In genomic region chr2:170180031-170180566, GRCh38 we compare ENCODE assay signal across 10 cellular contexts. TPM values are rescaled to one million over a fixed set of nuclear protein-coding genes. Genes with fewer than 3 reads are reported as not detected.
A peak's percentile ranks its signal among the peaks of the same experiment; 100 is the strongest.
DNase-seq lines count a peak whose midpoint lies in the region; ATAC-seq, FAIRE-seq and TF ChIP-seq lines count a peak whose summit lies in the region.
"Had no signal": no experiment of that assay in that cellular context is flagged by ENCODE, and none has a peak within 500 bp of the region (broad histone marks: within the 10 kb centered on the region; RNA-seq: fewer than 3 reads in every experiment).

No MANE protein-coding gene starts in this region.

- DNase-seq in D721Med (ENCODE audit: insufficient read length, low spot score) (no peak), PC-3 (peak; percentile 50), RCC 7860 (ENCODE audit: low spot score) (no peak), lower lobe of right lung (no peak), SHP77 (lab: John Stamatoyannopoulos, UW) (no peak), posterior cingulate gyrus (no peak)
- DNase-seq: activated CD4-positive, alpha-beta T cell treated with anti-CD3 and anti-CD28 coated beads for 48 hours; GM23248 had no signal

- peak overlapping the region; percentile 42 for H2AFZ ChIP-seq in PC-3 (ENCODE audit: low read length)
- H2AFZ ChIP-seq: GM23248 had no signal

- intact Hi-C loops in PC-3 (cut with micrococcal nuclease): no loop called here
- intact Hi-C loops in lower lobe of right lung (cut with DNase I): no loop called here
- intact Hi-C loops in posterior cingulate gyrus (cut with DNase I): no loop called here

- BruUV-seq in PC-3 (replicated peaks; lab: Mats Ljungman, UMichigan): no TSS peak

- peak overlapping the region; percentile 42 for H3K4me2 ChIP-seq in PC-3 (ENCODE audit: low read length)

- no peaks in the 10 kb centered on the region for H4K20me1 ChIP-seq in PC-3 (ENCODE audit: low read length)

- H3F3A ChIP-seq in PC-3 (ENCODE audit: low read length, unreplicated experiment): no peaks in the 10 kb centered on the region

- peak; percentile 79 for FAIRE-seq in D721Med (lab: Jason Lieb, UNC)
- FAIRE-seq in RCC 7860 (lab: Jason Lieb, UNC): no peak

- no peak overlapping the region for H3K4me3 ChIP-seq in PC-3 (ENCODE audit: low read length)
- no peak overlapping the region for H3K4me3 ChIP-seq in lower lobe of right lung
- H3K4me3 ChIP-seq: GM23248 had no signal

- H3K36me3 ChIP-seq in PC-3 (ENCODE audit: low read depth, low read length): no peaks in the 10 kb centered on the region
- no peaks in the 10 kb centered on the region for H3K36me3 ChIP-seq in lower lobe of right lung

- no peaks in the 10 kb centered on the region for H3K9me3 ChIP-seq in PC-3 (ENCODE audit: low read length)
- H3K9me3 ChIP-seq in lower lobe of right lung: no peaks in the 10 kb centered on the region

- no peaks in the 10 kb centered on the region for H3K27me3 ChIP-seq in PC-3 (ENCODE audit: low read length)
- no peaks in the 10 kb centered on the region for H3K27me3 ChIP-seq in lower lobe of right lung (ENCODE audit: low read depth)

- H3K9ac ChIP-seq in PC-3 (ENCODE audit: low read length): no peak overlapping the region
- H3K9ac ChIP-seq: GM23248 had no signal

- no peak overlapping the region for H3K27ac ChIP-seq in PC-3 (ENCODE audit: low read length)
- H3K27ac ChIP-seq in lower lobe of right lung: no peak overlapping the region
- H3K27ac ChIP-seq: GM23248 had no signal

- ATAC-seq in GM19438 (IDR thresholded peaks at IDR 0.05; ENCODE audit: low read depth, unreplicated experiment): peak; percentile 86
- ATAC-seq in HG03064 (IDR thresholded peaks at IDR 0.05; ENCODE audit: low read depth, unreplicated experiment): peak; percentile 72
- ATAC-seq in PC-3: peak; percentile 45; the same call in 1 of the 2 replicates
- ATAC-seq in lower lobe of right lung: no peak

- no peaks in the 10 kb centered on the region for H3K9me2 ChIP-seq in PC-3 (replicated peaks; ENCODE audit: low read length)

- TF ChIP-seq CTCF in D721Med (IDR thresholded peaks at IDR 0.05; ENCODE audit: insufficient read depth, missing control alignments) (no peak), PC-3 (conservative IDR thresholded peaks at IDR 0.05; ENCODE audit: low read depth, low read length) (no peak), lower lobe of right lung (IDR thresholded peaks at IDR 0.05) (no peak)

- no peaks in the 10 kb centered on the region for H3K79me2 ChIP-seq in PC-3 (ENCODE audit: low read length)

- POLR2A ChIA-PET in PC-3 (lab: Charles Lee; ENCODE audit: unreplicated experiment): no interaction called here

- H3K4me1 ChIP-seq in PC-3 (ENCODE audit: insufficient read depth, low read length): no peaks in the 10 kb centered on the region; the same call in 1 of the 2 replicates
- H3K4me1 ChIP-seq in lower lobe of right lung: no peaks in the 10 kb centered on the region

- CTCF ChIA-PET in PC-3 (lab: Charles Lee): no interaction called here

RNA-seq across cellular contexts. Expression of gene MYO3B, which starts 2.2 kb away (rescaled TPM):
- 0.46 and 1.1 TPM in 2 replicates for total RNA-seq in PC-3 (2014; rRNA removed)
- total RNA-seq in lower lobe of right lung: not detected

Comparison
In these comparisons a context has a peak if more than half of its experiments do, and no peak if none do; other contexts are left out.
1. ATAC-seq: peak in GM19438 (single experiment), HG03064 (single experiment) and PC-3 (single experiment); none in lower lobe of right lung (0 of 2).